Comparison of ENCODE assay signal across 25 cellular contexts in the genomic region with DNA sequence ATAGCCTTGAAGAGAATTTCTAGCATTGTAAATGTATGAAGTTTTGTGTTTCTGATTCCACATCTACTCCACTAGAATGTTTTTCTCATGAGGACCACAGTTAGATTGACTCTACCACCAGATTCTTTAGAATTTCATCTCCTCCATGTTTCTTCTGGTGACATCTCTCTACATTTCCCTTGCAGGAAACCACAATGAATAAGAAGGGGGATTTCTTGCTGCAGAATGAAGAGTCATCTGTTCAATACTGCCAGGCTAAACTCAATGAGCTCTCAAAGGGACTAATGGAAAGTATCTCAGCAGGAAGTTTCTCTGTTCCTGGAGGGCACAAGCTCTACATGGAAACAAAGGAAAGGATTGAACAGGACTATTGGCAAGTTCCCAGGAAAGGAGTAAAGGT. TPM values are rescaled to one million over a fixed set of nuclear protein-coding genes. Genes with fewer than 3 reads are reported as not detected.
"Had no signal": no experiment of that assay in that cellular context is flagged by ENCODE, and none has a peak within 500 bp of the region (broad histone marks: within the 10 kb centered on the region; RNA-seq: fewer than 3 reads in every experiment).

No MANE protein-coding gene starts in this region.

- DNase-seq: activated CD4-positive, alpha-beta T cell treated with anti-CD3 and anti-CD28 coated beads for 48 hours; activated CD4-positive, alpha-beta T cell treated with anti-CD3 and anti-CD28 coated beads, Interleukin-2, amount 50 U/mL, for 48 hours; activated gamma-delta T cell treated with Interleukin-2 at 50 U/mL for 16 hours; activated naive CD4-positive, alpha-beta T cell treated with anti-CD3 and anti-CD28 coated beads, Interleukin-2, amount 10 ng/mL, durations not matched to agents 7 days and 5 days; activated T-cell treated with anti-CD3 and anti-CD28 coated beads for 4 hours; amniotic stem cell; central memory CD4-positive, alpha-beta T cell; Kasumi-1; KBM-7; NCI-H1048; NCI-H146; NCI-H187 treated with DMSO at 0.1 percent for 48 hours; NCI-H2081 treated with DMSO at 0.1 percent for 48 hours; NCI-H2171 treated with DMSO at 0.1 percent for 48 hours; NCI-H226; NCI-H510A treated with DMSO at 0.1 percent for 48 hours; Peyer's patch; Right ventricle myocardium superior had no signal

- H3K27ac Mint-ChIP-seq: activated naive CD4-positive, alpha-beta T cell treated with anti-CD3 and anti-CD28 coated beads, Interleukin-2, amount 10 ng/mL, durations not matched to agents 7 days and 5 days; activated T-helper 2 cell treated with anti-CD3 and anti-CD28 coated beads, Interferon-gamma antibody, Interleukin-2, Interleukin-4, amounts not matched to agents 10 μg/mL and 5 μg/mL and 100 μg/mL, durations not matched to agents 14 hours and 24 hours and 36 hours; T-helper 1 cell treated with Interleukin-12 subunit alpha and Interleukin-12 subunit beta and Interleukin-4 antibody, amounts not matched to agents 30 μg/mL and 1 μg/mL, for 36 hours had no signal

- H3K9me3 Mint-ChIP-seq: activated naive CD4-positive, alpha-beta T cell treated with anti-CD3 and anti-CD28 coated beads, Interleukin-2, amount 10 ng/mL, durations not matched to agents 7 days and 5 days; activated T-helper 2 cell treated with anti-CD3 and anti-CD28 coated beads, Interferon-gamma antibody, Interleukin-2, Interleukin-4, amounts not matched to agents 10 μg/mL and 5 μg/mL and 100 μg/mL, durations not matched to agents 14 hours and 24 hours and 36 hours; T-helper 1 cell treated with Interleukin-12 subunit alpha and Interleukin-12 subunit beta and Interleukin-4 antibody, amounts not matched to agents 30 μg/mL and 1 μg/mL, for 36 hours had no signal

- H3K27me3 ChIP-seq: ascending aorta, body of pancreas, Peyer's patch, SJSA1 had no signal

- H3K27me3 Mint-ChIP-seq: activated naive CD4-positive, alpha-beta T cell treated with anti-CD3 and anti-CD28 coated beads, Interleukin-2, amount 10 ng/mL, durations not matched to agents 7 days and 5 days had no signal

- H3K36me3 ChIP-seq: ascending aorta, Peyer's patch, SJSA1 had no signal

- H3K36me3 Mint-ChIP-seq: activated naive CD4-positive, alpha-beta T cell treated with anti-CD3 and anti-CD28 coated beads, Interleukin-2, amount 10 ng/mL, durations not matched to agents 7 days and 5 days had no signal

- H3K4me3 Mint-ChIP-seq: activated naive CD4-positive, alpha-beta T cell treated with anti-CD3 and anti-CD28 coated beads, Interleukin-2, amount 10 ng/mL, durations not matched to agents 7 days and 5 days; T-helper 1 cell treated with Interleukin-12 subunit alpha and Interleukin-12 subunit beta and Interleukin-4 antibody, amounts not matched to agents 30 μg/mL and 1 μg/mL, for 36 hours had no signal

- FAIRE-seq: bronchial epithelial cell had no signal

- H3K4me3 ChIP-seq: ascending aorta, body of pancreas, Peyer's patch, SJSA1 had no signal

RNA-seq across cellular contexts. Expression of gene GBP6, which starts 18.6 kb away (rescaled TPM):
- total RNA-seq: activated T-helper 2 cell treated with anti-CD3 and anti-CD28 coated beads, Interferon-gamma antibody, Interleukin-2, Interleukin-4, amounts not matched to agents 10 μg/mL and 5 μg/mL and 100 μg/mL, durations not matched to agents 14 hours and 24 hours and 36 hours; ascending aorta; body of pancreas; chondrocyte; Peyer's patch; SJSA1 had no signal
